In genomic region chr12:739349-739748, GRCh38 we compare ENCODE assay signal across 33 cellular contexts.
"Had no signal": no experiment of that assay in that cellular context is flagged by ENCODE, and none has a peak within 500 bp of the region (broad histone marks: within the 10 kb centered on the region; RNA-seq: fewer than 3 reads in every experiment).

No MANE protein-coding gene starts in this region.

- H3K36me3 ChIP-seq: adrenal gland had no signal

- H3K9ac ChIP-seq: KMS-11 had no signal

- H3K27ac ChIP-seq: adrenal gland, KMS-11, PC-9, RWPE1, VCaP had no signal

- H3K4me3 ChIP-seq: adrenal gland, PC-9 had no signal

- H3K4me1 ChIP-seq: adrenal gland had no signal

- DNase-seq: activated B cell treated with CpG ODN at 0.5 μM for 24 hours; activated CD4-positive, alpha-beta memory T cell treated with anti-CD3 and anti-CD28 coated beads for 36 hours; activated CD4-positive, alpha-beta T cell treated with anti-CD3 and anti-CD28 coated beads for 4 hours; activated CD4-positive, alpha-beta T cell treated with anti-CD3 and anti-CD28 coated beads, Interleukin-2, amount 50 U/mL, for 1 hour; activated CD4-positive, CD25-positive, alpha-beta regulatory T cell treated with anti-CD3 and anti-CD28 coated beads, Interleukin-2, amount 50 U/mL, for 72 hours; activated CD8-positive, alpha-beta memory T cell treated with anti-CD3 and anti-CD28 coated beads, Interleukin-2, amount 50 U/mL, for 4 hours; activated gamma-delta T cell treated with Interleukin-2 at 50 U/mL for 16 hours; activated naive CD4-positive, alpha-beta T cell treated with anti-CD3 and anti-CD28 coated beads for 36 hours; activated T-cell treated with anti-CD3 and anti-CD28 coated beads for 4 hours; activated T-cell treated with anti-CD3 and anti-CD28 coated beads, Interleukin-2, amount 50 U/mL, for 4 hours; adrenal gland; MM.1S; MV-4-11; NCI-H1092; NCI-H146; NCI-H187; NCI-H2029 treated with DMSO at 0.1 percent for 48 hours; NCI-H2107; NCI-H2171; NCI-H510A; NCI-H526; NCI-H748 treated with DMSO at 0.1 percent for 48 hours; NK-92 treated with Interleukin-12 subunit alpha and Interleukin-12 subunit beta, amount 100 ng/mL, for 24 hours; PC-9; SW 1271; T-helper 1 cell; T-helper 2 cell; T-helper 9 cell had no signal

- H3K27me3 ChIP-seq: adrenal gland had no signal

- H2AFZ ChIP-seq: PC-9 had no signal

- H3K4me2 ChIP-seq: KMS-11, PC-9 had no signal

- ATAC-seq: activated naive CD4-positive, alpha-beta T cell treated with anti-CD3 and anti-CD28 coated beads, Interleukin-2, amount 50 U/mL, for 72 hours; activated T-cell treated with anti-CD3 and anti-CD28 coated beads, Interleukin-2, amount 50 U/mL, for 4 hours; Right ventricle myocardium inferior had no signal
